ENCODE assay signal across 1 cellular context in the genomic region with DNA sequence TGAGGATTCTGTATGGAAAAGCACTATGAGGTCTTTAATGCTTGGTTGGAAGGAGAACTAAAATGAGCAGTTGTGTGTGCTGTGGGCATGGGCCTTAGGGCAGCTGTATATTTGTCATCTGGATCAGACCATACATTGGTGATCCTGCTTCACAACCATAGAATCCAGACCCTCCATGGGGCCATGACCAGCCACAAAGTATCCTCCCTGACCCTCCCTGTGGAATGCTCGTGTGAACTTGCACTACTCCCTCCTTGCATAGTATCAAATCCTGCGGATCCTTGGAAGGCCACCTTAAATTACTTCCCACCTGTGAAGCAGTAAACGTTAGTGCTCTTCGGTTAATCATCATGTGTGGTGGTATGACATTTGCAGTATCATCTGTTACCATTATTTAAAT.
TF ChIP-seq lines count a peak whose summit lies in the region.

No MANE protein-coding gene starts in this region.

TF ChIP-seq in IMR-90, 13 proteins besides CTCF, POLR2A, EP300 and RAD21:
- TF ChIP-seq, protein P1, sequence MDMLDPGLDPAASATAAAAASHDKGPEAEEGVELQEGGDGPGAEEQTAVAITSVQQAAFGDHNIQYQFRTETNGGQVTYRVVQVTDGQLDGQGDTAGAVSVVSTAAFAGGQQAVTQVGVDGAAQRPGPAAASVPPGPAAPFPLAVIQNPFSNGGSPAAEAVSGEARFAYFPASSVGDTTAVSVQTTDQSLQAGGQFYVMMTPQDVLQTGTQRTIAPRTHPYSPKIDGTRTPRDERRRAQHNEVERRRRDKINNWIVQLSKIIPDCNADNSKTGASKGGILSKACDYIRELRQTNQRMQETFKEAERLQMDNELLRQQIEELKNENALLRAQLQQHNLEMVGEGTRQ (IDR thresholded peaks at IDR 0.05; ENCODE audit: low read depth, low read length) = no peak
- TF ChIP-seq CEBPB (IDR thresholded peaks at IDR 0.05; ENCODE audit: low read depth, low read length) (no peak), BHLHE40 (IDR thresholded peaks at IDR 0.05; ENCODE audit: low read depth, low read length) (no peak), CHD1 (IDR thresholded peaks at IDR 0.05; ENCODE audit: low read depth, low read length) (no peak), NFE2L2 (IDR thresholded peaks at IDR 0.05; ENCODE audit: low read depth, low read length) (no peak)
